In the genomic region with DNA sequence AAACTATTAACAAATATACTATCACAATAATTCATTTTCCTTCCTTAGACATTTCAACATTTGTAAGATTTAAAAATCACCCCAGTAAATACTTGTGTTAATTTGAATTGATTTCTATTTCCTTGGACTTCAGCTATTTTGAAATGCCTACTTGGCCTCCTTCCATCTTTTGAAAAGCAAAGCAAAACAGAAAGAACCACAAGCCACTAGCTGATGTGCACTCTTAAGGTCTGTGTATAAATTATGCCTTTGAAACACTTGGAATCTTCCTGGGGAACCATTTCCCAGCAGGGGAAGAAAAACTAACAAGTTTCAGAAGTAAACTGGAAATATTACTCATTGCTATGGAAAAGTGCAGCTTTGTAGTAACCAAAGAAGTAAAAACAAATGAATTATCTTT, we compare ENCODE assay signal across 1 cellular context.
TF ChIP-seq lines count a peak whose summit lies in the region.

No MANE protein-coding gene starts in this region.

TF ChIP-seq in IMR-90, 13 proteins besides CTCF, POLR2A, EP300 and RAD21 (continued from another document):
- no peak for TF ChIP-seq CHD1 (IDR thresholded peaks at IDR 0.05; ENCODE audit: low read depth, low read length)
- no peak for TF ChIP-seq FOS (IDR thresholded peaks at IDR 0.05; ENCODE audit: low read depth, low read length)
- no peak for TF ChIP-seq USF2 (IDR thresholded peaks at IDR 0.05; ENCODE audit: low read depth, low read length)
- TF ChIP-seq MAFK (IDR thresholded peaks at IDR 0.05; ENCODE audit: low read depth, low read length) = no peak
- TF ChIP-seq, protein P1, sequence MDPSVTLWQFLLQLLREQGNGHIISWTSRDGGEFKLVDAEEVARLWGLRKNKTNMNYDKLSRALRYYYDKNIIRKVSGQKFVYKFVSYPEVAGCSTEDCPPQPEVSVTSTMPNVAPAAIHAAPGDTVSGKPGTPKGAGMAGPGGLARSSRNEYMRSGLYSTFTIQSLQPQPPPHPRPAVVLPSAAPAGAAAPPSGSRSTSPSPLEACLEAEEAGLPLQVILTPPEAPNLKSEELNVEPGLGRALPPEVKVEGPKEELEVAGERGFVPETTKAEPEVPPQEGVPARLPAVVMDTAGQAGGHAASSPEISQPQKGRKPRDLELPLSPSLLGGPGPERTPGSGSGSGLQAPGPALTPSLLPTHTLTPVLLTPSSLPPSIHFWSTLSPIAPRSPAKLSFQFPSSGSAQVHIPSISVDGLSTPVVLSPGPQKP (IDR thresholded peaks at IDR 0.05; ENCODE audit: borderline replicate concordance, low read depth, low read length) = no peak
- TF ChIP-seq NFE2L2 (IDR thresholded peaks at IDR 0.05; ENCODE audit: low read depth, low read length) = no peak
- no peak for TF ChIP-seq BHLHE40 (IDR thresholded peaks at IDR 0.05; ENCODE audit: low read depth, low read length)
- no peak for TF ChIP-seq MAZ (IDR thresholded peaks at IDR 0.05; ENCODE audit: borderline replicate concordance, low read depth, low read length)
- TF ChIP-seq SMC3 (IDR thresholded peaks at IDR 0.05; ENCODE audit: low read depth, low read length) = no peak
- TF ChIP-seq RFX5 (IDR thresholded peaks at IDR 0.05; ENCODE audit: low read depth, low read length) = no peak
TF ChIP-seq in IMR-90: peak in this region for 0.
